1 cellular context compared by ENCODE assay signal in the genomic region with DNA sequence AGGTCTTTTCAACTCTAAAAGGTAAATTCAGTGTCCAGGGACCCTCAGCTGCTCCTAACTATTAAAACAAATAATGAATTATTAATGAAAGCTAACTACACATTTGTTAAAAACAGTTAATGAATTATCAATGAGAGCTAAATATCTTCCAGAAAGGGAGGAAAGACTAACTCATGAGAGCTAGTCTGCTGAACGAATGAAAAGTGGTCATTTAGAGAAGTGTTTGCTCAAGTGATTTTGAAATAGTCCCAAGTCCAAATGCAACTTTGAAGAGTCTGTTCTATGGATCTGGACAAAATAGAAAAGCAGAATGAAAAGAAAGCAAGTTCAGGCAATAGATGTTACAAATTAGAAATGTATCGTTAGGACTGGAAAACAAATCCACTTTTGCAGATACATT.
TF ChIP-seq lines count a peak whose summit lies in the region.

No MANE protein-coding gene starts in this region.

TF ChIP-seq in HepG2, 621 proteins besides CTCF, POLR2A, EP300 and RAD21 (continued from another document and continues in another):
- TF ChIP-seq ZNF496 (CRISPR knock-in tag; IDR thresholded peaks at IDR 0.05; ENCODE audit: insufficient replicate concordance), result no peak
- no peak for TF ChIP-seq SAFB2 (CRISPR knock-in tag; IDR thresholded peaks at IDR 0.05; ENCODE audit: borderline replicate concordance, low read depth)
- TF ChIP-seq, protein P1, sequence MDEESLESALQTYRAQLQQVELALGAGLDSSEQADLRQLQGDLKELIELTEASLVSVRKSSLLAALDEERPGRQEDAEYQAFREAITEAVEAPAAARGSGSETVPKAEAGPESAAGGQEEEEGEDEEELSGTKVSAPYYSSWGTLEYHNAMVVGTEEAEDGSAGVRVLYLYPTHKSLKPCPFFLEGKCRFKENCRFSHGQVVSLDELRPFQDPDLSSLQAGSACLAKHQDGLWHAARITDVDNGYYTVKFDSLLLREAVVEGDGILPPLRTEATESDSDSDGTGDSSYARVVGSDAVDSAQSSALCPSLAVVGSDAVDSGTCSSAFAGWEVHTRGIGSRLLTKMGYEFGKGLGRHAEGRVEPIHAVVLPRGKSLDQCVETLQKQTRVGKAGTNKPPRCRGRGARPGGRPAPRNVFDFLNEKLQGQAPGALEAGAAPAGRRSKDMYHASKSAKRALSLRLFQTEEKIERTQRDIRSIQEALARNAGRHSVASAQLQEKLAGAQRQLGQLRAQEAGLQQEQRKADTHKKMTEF (CRISPR knock-in tag; IDR thresholded peaks at IDR 0.05), result peak; percentile 66; the same call in 1 of the 2 replicates
- no peak for TF ChIP-seq GFI1 (CRISPR knock-in tag; IDR thresholded peaks at IDR 0.05; ENCODE audit: borderline replicate concordance)
- TF ChIP-seq MEIS1 (CRISPR knock-in tag; IDR thresholded peaks at IDR 0.05; ENCODE audit: borderline replicate concordance), result no peak
- TF ChIP-seq ZNF44 (CRISPR knock-in tag; IDR thresholded peaks at IDR 0.05), result no peak
- TF ChIP-seq, protein P2, sequence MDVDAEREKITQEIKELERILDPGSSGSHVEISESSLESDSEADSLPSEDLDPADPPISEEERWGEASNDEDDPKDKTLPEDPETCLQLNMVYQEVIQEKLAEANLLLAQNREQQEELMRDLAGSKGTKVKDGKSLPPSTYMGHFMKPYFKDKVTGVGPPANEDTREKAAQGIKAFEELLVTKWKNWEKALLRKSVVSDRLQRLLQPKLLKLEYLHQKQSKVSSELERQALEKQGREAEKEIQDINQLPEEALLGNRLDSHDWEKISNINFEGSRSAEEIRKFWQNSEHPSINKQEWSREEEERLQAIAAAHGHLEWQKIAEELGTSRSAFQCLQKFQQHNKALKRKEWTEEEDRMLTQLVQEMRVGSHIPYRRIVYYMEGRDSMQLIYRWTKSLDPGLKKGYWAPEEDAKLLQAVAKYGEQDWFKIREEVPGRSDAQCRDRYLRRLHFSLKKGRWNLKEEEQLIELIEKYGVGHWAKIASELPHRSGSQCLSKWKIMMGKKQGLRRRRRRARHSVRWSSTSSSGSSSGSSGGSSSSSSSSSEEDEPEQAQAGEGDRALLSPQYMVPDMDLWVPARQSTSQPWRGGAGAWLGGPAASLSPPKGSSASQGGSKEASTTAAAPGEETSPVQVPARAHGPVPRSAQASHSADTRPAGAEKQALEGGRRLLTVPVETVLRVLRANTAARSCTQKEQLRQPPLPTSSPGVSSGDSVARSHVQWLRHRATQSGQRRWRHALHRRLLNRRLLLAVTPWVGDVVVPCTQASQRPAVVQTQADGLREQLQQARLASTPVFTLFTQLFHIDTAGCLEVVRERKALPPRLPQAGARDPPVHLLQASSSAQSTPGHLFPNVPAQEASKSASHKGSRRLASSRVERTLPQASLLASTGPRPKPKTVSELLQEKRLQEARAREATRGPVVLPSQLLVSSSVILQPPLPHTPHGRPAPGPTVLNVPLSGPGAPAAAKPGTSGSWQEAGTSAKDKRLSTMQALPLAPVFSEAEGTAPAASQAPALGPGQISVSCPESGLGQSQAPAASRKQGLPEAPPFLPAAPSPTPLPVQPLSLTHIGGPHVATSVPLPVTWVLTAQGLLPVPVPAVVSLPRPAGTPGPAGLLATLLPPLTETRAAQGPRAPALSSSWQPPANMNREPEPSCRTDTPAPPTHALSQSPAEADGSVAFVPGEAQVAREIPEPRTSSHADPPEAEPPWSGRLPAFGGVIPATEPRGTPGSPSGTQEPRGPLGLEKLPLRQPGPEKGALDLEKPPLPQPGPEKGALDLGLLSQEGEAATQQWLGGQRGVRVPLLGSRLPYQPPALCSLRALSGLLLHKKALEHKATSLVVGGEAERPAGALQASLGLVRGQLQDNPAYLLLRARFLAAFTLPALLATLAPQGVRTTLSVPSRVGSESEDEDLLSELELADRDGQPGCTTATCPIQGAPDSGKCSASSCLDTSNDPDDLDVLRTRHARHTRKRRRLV (CRISPR knock-in tag; IDR thresholded peaks at IDR 0.05), result no peak
- TF ChIP-seq, protein P3, sequence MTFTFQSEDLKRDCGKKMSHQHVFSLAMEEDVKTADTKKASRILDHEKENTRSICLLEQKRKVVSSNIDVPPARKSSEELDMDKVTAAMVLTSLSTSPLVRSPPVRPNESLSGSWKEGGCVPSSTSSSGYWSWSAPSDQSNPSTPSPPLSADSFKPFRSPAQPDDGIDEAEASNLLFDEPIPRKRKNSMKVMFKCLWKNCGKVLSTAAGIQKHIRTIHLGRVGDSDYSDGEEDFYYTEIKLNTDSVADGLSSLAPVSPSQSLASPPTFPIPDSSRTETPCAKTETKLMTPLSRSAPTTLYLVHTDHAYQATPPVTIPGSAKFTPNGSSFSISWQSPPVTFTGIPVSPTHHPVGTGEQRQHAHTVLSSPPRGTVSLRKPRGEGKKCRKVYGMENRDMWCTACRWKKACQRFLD (CRISPR knock-in tag; IDR thresholded peaks at IDR 0.05; ENCODE audit: borderline replicate concordance), result no peak
- TF ChIP-seq CEBPG (CRISPR knock-in tag; IDR thresholded peaks at IDR 0.05), result peak; percentile 92
- TF ChIP-seq, protein P4, sequence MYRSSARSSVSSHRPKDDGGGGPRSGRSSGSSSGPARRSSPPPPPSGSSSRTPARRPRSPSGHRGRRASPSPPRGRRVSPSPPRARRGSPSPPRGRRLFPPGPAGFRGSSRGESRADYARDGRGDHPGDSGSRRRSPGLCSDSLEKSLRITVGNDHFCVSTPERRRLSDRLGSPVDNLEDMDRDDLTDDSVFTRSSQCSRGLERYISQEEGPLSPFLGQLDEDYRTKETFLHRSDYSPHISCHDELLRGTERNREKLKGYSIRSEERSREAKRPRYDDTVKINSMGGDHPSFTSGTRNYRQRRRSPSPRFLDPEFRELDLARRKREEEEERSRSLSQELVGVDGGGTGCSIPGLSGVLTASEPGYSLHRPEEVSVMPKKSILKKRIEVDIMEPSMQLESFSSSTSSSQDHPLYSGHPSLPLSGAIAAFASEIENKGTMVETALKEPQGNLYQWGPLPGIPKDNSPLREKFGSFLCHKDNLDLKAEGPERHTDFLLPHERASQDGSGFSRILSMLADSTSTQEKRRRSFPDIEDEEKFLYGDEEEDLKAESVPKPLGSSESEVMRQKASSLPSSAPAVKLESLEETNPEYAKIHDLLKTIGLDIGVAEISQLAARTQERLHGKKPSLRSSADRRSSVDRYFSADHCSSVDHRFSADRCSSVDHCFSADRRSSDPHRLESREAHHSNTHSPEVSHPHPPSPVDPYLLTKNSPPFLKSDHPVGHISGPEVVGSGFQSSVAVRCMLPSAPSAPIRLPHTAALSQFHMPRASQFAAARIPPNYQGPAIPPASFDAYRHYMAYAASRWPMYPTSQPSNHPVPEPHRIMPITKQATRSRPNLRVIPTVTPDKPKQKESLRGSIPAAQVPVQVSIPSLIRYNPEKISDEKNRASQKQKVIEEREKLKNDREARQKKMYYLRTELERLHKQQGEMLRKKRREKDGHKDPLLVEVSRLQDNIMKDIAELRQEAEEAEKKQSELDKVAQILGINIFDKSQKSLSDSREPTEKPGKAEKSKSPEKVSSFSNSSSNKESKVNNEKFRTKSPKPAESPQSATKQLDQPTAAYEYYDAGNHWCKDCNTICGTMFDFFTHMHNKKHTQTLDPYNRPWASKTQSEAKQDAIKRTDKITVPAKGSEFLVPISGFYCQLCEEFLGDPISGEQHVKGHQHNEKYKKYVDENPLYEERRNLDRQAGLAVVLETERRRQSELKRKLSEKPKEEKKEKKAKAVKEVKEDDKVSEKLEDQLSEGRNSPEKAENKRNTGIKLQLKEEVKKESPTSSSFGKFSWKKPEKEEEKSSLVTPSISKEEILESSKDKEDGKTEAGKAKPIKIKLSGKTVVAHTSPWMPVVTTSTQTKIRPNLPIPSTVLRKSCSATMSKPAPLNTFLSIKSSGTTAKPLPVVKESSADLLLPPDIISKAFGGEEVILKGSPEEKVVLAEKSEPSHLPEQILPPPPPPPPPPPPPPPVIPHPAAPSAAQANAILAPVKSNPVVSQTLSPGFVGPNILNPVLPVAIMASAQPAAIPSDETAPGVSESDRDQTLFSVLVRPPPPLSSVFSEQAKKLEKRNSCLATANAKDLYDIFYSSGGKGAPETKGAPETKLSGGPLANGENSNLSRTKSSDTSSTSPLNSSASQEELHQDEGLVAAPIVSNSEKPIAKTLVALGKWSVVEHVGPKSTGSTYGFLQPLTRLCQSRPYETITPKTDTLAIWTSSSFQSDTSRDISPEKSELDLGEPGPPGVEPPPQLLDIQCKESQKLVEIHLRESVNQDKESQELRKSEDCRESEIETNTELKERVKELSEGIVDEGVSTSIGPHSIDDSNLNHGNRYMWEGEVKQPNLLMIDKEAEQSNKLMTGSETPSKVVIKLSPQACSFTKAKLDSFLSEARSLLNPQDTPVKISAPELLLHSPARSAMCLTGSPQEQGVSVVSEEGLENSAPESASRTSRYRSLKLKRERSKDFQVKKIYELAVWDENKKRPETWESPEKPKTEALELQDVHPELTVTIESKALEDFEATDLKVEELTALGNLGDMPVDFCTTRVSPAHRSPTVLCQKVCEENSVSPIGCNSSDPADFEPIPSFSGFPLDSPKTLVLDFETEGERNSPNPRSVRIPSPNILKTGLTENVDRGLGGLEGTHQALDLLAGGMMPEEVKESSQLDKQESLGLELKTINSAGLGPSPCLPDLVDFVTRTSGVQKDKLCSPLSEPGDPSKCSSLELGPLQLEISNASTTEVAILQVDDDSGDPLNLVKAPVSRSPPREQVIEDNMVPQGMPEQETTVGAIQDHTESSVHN (CRISPR knock-in tag; IDR thresholded peaks at IDR 0.05), result no peak
- TF ChIP-seq ARNTL (CRISPR knock-in tag; IDR thresholded peaks at IDR 0.05), result no peak
- TF ChIP-seq ZMAT3 (CRISPR knock-in tag; conservative IDR thresholded peaks at IDR 0.05), result no peak
- TF ChIP-seq, protein P5, sequence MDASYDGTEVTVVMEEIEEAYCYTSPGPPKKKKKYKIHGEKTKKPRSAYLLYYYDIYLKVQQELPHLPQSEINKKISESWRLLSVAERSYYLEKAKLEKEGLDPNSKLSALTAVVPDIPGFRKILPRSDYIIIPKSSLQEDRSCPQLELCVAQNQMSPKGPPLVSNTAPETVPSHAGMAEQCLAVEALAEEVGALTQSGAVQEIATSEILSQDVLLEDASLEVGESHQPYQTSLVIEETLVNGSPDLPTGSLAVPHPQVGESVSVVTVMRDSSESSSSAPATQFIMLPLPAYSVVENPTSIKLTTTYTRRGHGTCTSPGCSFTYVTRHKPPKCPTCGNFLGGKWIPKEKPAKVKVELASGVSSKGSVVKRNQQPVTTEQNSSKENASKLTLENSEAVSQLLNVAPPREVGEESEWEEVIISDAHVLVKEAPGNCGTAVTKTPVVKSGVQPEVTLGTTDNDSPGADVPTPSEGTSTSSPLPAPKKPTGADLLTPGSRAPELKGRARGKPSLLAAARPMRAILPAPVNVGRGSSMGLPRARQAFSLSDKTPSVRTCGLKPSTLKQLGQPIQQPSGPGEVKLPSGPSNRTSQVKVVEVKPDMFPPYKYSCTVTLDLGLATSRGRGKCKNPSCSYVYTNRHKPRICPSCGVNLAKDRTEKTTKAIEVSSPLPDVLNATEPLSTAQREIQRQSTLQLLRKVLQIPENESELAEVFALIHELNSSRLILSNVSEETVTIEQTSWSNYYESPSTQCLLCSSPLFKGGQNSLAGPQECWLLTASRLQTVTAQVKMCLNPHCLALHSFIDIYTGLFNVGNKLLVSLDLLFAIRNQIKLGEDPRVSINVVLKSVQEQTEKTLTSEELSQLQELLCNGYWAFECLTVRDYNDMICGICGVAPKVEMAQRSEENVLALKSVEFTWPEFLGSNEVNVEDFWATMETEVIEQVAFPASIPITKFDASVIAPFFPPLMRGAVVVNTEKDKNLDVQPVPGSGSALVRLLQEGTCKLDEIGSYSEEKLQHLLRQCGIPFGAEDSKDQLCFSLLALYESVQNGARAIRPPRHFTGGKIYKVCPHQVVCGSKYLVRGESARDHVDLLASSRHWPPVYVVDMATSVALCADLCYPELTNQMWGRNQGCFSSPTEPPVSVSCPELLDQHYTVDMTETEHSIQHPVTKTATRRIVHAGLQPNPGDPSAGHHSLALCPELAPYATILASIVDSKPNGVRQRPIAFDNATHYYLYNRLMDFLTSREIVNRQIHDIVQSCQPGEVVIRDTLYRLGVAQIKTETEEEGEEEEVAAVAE (CRISPR knock-in tag; IDR thresholded peaks at IDR 0.05; ENCODE audit: borderline replicate concordance), result 0 out of 2 replicates have a peak, but pooled peaks have one; percentile 42
- TF ChIP-seq, protein P6, sequence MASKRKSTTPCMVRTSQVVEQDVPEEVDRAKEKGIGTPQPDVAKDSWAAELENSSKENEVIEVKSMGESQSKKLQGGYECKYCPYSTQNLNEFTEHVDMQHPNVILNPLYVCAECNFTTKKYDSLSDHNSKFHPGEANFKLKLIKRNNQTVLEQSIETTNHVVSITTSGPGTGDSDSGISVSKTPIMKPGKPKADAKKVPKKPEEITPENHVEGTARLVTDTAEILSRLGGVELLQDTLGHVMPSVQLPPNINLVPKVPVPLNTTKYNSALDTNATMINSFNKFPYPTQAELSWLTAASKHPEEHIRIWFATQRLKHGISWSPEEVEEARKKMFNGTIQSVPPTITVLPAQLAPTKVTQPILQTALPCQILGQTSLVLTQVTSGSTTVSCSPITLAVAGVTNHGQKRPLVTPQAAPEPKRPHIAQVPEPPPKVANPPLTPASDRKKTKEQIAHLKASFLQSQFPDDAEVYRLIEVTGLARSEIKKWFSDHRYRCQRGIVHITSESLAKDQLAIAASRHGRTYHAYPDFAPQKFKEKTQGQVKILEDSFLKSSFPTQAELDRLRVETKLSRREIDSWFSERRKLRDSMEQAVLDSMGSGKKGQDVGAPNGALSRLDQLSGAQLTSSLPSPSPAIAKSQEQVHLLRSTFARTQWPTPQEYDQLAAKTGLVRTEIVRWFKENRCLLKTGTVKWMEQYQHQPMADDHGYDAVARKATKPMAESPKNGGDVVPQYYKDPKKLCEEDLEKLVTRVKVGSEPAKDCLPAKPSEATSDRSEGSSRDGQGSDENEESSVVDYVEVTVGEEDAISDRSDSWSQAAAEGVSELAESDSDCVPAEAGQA (IDR thresholded peaks at IDR 0.05; ENCODE audit: low read depth), result no peak
- TF ChIP-seq, protein P6 (CRISPR knock-in tag; IDR thresholded peaks at IDR 0.05; ENCODE audit: borderline replicate concordance), result no peak
- no peak for TF ChIP-seq ZNF547 (CRISPR knock-in tag; IDR thresholded peaks at IDR 0.05)
- TF ChIP-seq EHMT2 (IDR thresholded peaks at IDR 0.05; ENCODE audit: borderline replicate concordance, low read depth, low read length), result no peak
